Comparison of ENCODE assay signal across 9 cellular contexts in genomic region chr3:106566277-106566676, GRCh38.
DNase-seq lines count a peak whose midpoint lies in the region; ATAC-seq, FAIRE-seq and TF ChIP-seq lines count a peak whose summit lies in the region.
"Had no signal": no experiment of that assay in that cellular context is flagged by ENCODE, and none has a peak within 500 bp of the region (broad histone marks: within the 10 kb centered on the region; RNA-seq: fewer than 3 reads in every experiment).

No MANE protein-coding gene starts in this region.

- H3K4me3 Mint-ChIP-seq in activated naive CD4-positive, alpha-beta T cell treated with anti-CD3 and anti-CD28 coated beads for 36 hours, result no peak overlapping the region
- H3K4me3 Mint-ChIP-seq: T-helper 17 cell had no signal

- H3K4me2 ChIP-seq in A549, result no peak overlapping the region

- H3K9me3 ChIP-seq in A549 (no peaks in the 10 kb centered on the region), tibial nerve (no peaks in the 10 kb centered on the region)

- H3K9me3 Mint-ChIP-seq in activated naive CD4-positive, alpha-beta T cell treated with anti-CD3 and anti-CD28 coated beads for 36 hours, result no peaks in the 10 kb centered on the region

- H3K4me1 ChIP-seq in A549, result peaks cover under 1% of the 10 kb centered on the region; the same call in 2 of the 3 replicates
- H3K4me1 ChIP-seq in tibial nerve, result no peaks in the 10 kb centered on the region

- WGBS in A549 (ENCODE audit: missing lambda C conversion rate), result 28% methylated on average over 4 of the region's 4 CpGs
- 54 to 62% methylated on average over 4 of the region's 4 CpGs for WGBS in tibial nerve, 2 donors

- H3K27me3 ChIP-seq in tibial nerve, result no peaks in the 10 kb centered on the region

- TF ChIP-seq CTCF in A549 (IDR thresholded peaks at IDR 0.05) (peak; percentile 15; the same call in 1 of the 3 replicates), tibial nerve (IDR thresholded peaks at IDR 0.05) (no peak)

- H3K27ac ChIP-seq in A549 (no peak overlapping the region), tibial nerve (no peak overlapping the region)

- TF ChIP-seq EP300 in A549 (IDR thresholded peaks at IDR 0.05), result no peak
- TF ChIP-seq EP300 in tibial nerve (IDR thresholded peaks at IDR 0.05), result no peak

- DNase-seq in A549 (ENCODE audit: low read depth in 1 of 2, low spot score in 1 of 2) (no peak), RPMI7951 (ENCODE audit: low read depth) (peak; percentile 27), activated gamma-delta T cell treated with Interleukin-2 at 50 U/mL for 16 hours (no peak), tibial nerve (ENCODE audit: low spot score in 2 of 2) (no peak), mesenteric fat pad (ENCODE audit: low spot score) (no peak)
- DNase-seq in activated naive CD4-positive, alpha-beta T cell treated with anti-CD3 and anti-CD28 coated beads for 36 hours, result no peak
- DNase-seq: T-helper 17 cell had no signal

- TF ChIP-seq RAD21 in A549 (conservative IDR thresholded peaks at IDR 0.05 in 1 of 2, IDR thresholded peaks at IDR 0.05 in 1 of 2), result 0 out of 5 replicates have a peak, but pooled peaks of 1 of the 2 experiments have one; percentile 21

- FAIRE-seq in A549 (lab: Jason Lieb, UNC), result no peak

- H3K36me3 Mint-ChIP-seq in activated naive CD4-positive, alpha-beta T cell treated with anti-CD3 and anti-CD28 coated beads for 36 hours (ENCODE audit: low read depth), result no peaks in the 10 kb centered on the region

- H3K27me3 Mint-ChIP-seq in activated naive CD4-positive, alpha-beta T cell treated with anti-CD3 and anti-CD28 coated beads for 36 hours (ENCODE audit: low read depth), result peaks cover 7% of the 10 kb centered on the region

- ATAC-seq in A549 (peak; percentile 42 to 59; a peak in 1 of 6 replicates), GM18861 (IDR thresholded peaks at IDR 0.05; ENCODE audit: unreplicated experiment) (peak; percentile 85), HG02870 (IDR thresholded peaks at IDR 0.05; ENCODE audit: unreplicated experiment) (peak; percentile 83)
- ATAC-seq: T-helper 17 cell had no signal

- H3K36me3 ChIP-seq in tibial nerve, result no peaks in the 10 kb centered on the region

- no peak overlapping the region for H3K27ac Mint-ChIP-seq in activated naive CD4-positive, alpha-beta T cell treated with anti-CD3 and anti-CD28 coated beads for 36 hours
- H3K27ac Mint-ChIP-seq: T-helper 17 cell had no signal

- POLR2A ChIA-PET in A549 (lab: Yijun Ruan, JAX), result no interaction called here

- TF ChIP-seq POLR2A in A549 (IDR thresholded peaks at IDR 0.05; ENCODE audit: low read length) (no peak), tibial nerve (IDR thresholded peaks at IDR 0.05) (no peak)

- peaks cover 4% of the 10 kb centered on the region for H3K4me1 Mint-ChIP-seq in activated naive CD4-positive, alpha-beta T cell treated with anti-CD3 and anti-CD28 coated beads for 36 hours (ENCODE audit: low read depth)

- H3K4me3 ChIP-seq in A549 (no peak overlapping the region), tibial nerve (no peak overlapping the region)

- intact Hi-C loops in activated naive CD4-positive, alpha-beta T cell treated with anti-CD3 and anti-CD28 coated beads for 36 hours (cut with micrococcal nuclease), result no loop called here

- CTCF ChIA-PET in A549 (lab: Yijun Ruan, JAX), result no interaction called here
- CTCF ChIA-PET in activated naive CD4-positive, alpha-beta T cell treated with anti-CD3 and anti-CD28 coated beads for 36 hours (lab: Charles Lee), result no interaction called here

TF ChIP-seq in A549, 52 proteins besides CTCF, POLR2A, EP300 and RAD21:
- TF ChIP-seq, protein P1, sequence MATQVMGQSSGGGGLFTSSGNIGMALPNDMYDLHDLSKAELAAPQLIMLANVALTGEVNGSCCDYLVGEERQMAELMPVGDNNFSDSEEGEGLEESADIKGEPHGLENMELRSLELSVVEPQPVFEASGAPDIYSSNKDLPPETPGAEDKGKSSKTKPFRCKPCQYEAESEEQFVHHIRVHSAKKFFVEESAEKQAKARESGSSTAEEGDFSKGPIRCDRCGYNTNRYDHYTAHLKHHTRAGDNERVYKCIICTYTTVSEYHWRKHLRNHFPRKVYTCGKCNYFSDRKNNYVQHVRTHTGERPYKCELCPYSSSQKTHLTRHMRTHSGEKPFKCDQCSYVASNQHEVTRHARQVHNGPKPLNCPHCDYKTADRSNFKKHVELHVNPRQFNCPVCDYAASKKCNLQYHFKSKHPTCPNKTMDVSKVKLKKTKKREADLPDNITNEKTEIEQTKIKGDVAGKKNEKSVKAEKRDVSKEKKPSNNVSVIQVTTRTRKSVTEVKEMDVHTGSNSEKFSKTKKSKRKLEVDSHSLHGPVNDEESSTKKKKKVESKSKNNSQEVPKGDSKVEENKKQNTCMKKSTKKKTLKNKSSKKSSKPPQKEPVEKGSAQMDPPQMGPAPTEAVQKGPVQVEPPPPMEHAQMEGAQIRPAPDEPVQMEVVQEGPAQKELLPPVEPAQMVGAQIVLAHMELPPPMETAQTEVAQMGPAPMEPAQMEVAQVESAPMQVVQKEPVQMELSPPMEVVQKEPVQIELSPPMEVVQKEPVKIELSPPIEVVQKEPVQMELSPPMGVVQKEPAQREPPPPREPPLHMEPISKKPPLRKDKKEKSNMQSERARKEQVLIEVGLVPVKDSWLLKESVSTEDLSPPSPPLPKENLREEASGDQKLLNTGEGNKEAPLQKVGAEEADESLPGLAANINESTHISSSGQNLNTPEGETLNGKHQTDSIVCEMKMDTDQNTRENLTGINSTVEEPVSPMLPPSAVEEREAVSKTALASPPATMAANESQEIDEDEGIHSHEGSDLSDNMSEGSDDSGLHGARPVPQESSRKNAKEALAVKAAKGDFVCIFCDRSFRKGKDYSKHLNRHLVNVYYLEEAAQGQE (IDR thresholded peaks at IDR 0.05), result no peak
- TF ChIP-seq HDAC2 (IDR thresholded peaks at IDR 0.05), result no peak
- peak; percentile 8; the same call in 1 of the 3 replicates for TF ChIP-seq SMC3 (IDR thresholded peaks at IDR 0.05)
